In genomic region chr6:43922423-43923375, GRCh38 we compare ENCODE assay signal across 1 cellular context.
TF ChIP-seq lines count a peak whose summit lies in the region.

No MANE protein-coding gene starts in this region.

TF ChIP-seq in K562, 482 proteins besides CTCF, POLR2A, EP300 and RAD21 (continued from another document and continues in another):
- peak; percentile 53; the same call in 1 of the 2 replicates for TF ChIP-seq RERE (CRISPR knock-in tag; IDR thresholded peaks at IDR 0.05; ENCODE audit: borderline replicate concordance)
- no peak for TF ChIP-seq TCF7L2 (IDR thresholded peaks at IDR 0.05; ENCODE audit: low read depth, low read length)
- TF ChIP-seq, protein P1, sequence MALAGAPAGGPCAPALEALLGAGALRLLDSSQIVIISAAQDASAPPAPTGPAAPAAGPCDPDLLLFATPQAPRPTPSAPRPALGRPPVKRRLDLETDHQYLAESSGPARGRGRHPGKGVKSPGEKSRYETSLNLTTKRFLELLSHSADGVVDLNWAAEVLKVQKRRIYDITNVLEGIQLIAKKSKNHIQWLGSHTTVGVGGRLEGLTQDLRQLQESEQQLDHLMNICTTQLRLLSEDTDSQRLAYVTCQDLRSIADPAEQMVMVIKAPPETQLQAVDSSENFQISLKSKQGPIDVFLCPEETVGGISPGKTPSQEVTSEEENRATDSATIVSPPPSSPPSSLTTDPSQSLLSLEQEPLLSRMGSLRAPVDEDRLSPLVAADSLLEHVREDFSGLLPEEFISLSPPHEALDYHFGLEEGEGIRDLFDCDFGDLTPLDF (CRISPR knock-in tag; IDR thresholded peaks at IDR 0.05) = no peak
- TF ChIP-seq TRIM24 (IDR thresholded peaks at IDR 0.05) = no peak
- TF ChIP-seq, protein P2, sequence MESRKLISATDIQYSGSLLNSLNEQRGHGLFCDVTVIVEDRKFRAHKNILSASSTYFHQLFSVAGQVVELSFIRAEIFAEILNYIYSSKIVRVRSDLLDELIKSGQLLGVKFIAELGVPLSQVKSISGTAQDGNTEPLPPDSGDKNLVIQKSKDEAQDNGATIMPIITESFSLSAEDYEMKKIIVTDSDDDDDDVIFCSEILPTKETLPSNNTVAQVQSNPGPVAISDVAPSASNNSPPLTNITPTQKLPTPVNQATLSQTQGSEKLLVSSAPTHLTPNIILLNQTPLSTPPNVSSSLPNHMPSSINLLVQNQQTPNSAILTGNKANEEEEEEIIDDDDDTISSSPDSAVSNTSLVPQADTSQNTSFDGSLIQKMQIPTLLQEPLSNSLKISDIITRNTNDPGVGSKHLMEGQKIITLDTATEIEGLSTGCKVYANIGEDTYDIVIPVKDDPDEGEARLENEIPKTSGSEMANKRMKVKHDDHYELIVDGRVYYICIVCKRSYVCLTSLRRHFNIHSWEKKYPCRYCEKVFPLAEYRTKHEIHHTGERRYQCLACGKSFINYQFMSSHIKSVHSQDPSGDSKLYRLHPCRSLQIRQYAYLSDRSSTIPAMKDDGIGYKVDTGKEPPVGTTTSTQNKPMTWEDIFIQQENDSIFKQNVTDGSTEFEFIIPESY (CRISPR knock-in tag; IDR thresholded peaks at IDR 0.05) = peak; percentile 60; the same call in 1 of the 2 replicates
- TF ChIP-seq STAG1 (CRISPR knock-in tag; IDR thresholded peaks at IDR 0.05; ENCODE audit: borderline replicate concordance) = 0 out of 2 replicates have a peak, but pooled peaks have one; percentile 26
- peak in 1 of 2 experiments; percentile 77; a peak in 2 of 4 replicates for TF ChIP-seq KDM1A (IDR thresholded peaks at IDR 0.05)
- TF ChIP-seq KDM4B (IDR thresholded peaks at IDR 0.05; ENCODE audit: borderline replicate concordance in 2 of 2, low read depth in 1 of 2) = 0 out of 4 replicates have a peak, but pooled peaks of 1 of the 2 experiments have one; percentile 51
- no peak for TF ChIP-seq GABPB2 (CRISPR knock-in tag; conservative IDR thresholded peaks at IDR 0.05)
- TF ChIP-seq, protein P3, sequence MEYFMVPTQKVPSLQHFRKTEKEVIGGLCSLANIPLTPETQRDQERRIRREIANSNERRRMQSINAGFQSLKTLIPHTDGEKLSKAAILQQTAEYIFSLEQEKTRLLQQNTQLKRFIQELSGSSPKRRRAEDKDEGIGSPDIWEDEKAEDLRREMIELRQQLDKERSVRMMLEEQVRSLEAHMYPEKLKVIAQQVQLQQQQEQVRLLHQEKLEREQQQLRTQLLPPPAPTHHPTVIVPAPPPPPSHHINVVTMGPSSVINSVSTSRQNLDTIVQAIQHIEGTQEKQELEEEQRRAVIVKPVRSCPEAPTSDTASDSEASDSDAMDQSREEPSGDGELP (CRISPR knock-in tag; IDR thresholded peaks at IDR 0.05; ENCODE audit: borderline replicate concordance) = peak; percentile 36; the same call in 1 of the 2 replicates
- peak; percentile 15; the same call in 1 of the 2 replicates for TF ChIP-seq MGA (IDR thresholded peaks at IDR 0.05)
- TF ChIP-seq SMARCA5 (IDR thresholded peaks at IDR 0.05) = peak; percentile 78; the same call in 1 of the 2 replicates
- TF ChIP-seq TAL1 (IDR thresholded peaks at IDR 0.05) = no peak
- TF ChIP-seq XRCC4 (IDR thresholded peaks at IDR 0.05; ENCODE audit: extremely low read depth, insufficient read depth, insufficient read length) = no peak
- no peak for TF ChIP-seq ZNF174 (CRISPR knock-in tag; IDR thresholded peaks at IDR 0.05)
- TF ChIP-seq WHSC1 (IDR thresholded peaks at IDR 0.05; ENCODE audit: low read length) = peak; percentile 95
- peak; percentile 72; the same call in 1 of the 2 replicates for TF ChIP-seq ADNP (tag; IDR thresholded peaks at IDR 0.05)
- TF ChIP-seq MAZ (CRISPR knock-in tag; conservative IDR thresholded peaks at IDR 0.05 in 1 of 2, IDR thresholded peaks at IDR 0.05 in 1 of 2) = 0 out of 4 replicates have a peak, but pooled peaks of 1 of the 2 experiments have one; percentile 16
- no peak for TF ChIP-seq ZNF57 (CRISPR knock-in tag; IDR thresholded peaks at IDR 0.05)
- 0 out of 2 replicates have a peak, but pooled peaks have one; percentile 27 for TF ChIP-seq PTBP1 (IDR thresholded peaks at IDR 0.05; ENCODE audit: low read depth, low read length)
- no peak for TF ChIP-seq FOXJ3 (CRISPR knock-in tag; IDR thresholded peaks at IDR 0.05)
- no peak for TF ChIP-seq ZBTB17 (CRISPR knock-in tag; IDR thresholded peaks at IDR 0.05)
- TF ChIP-seq COPS2 (conservative IDR thresholded peaks at IDR 0.05) = no peak
- TF ChIP-seq NR2C1 (IDR thresholded peaks at IDR 0.05) = no peak
- TF ChIP-seq NR2C1 (tag; IDR thresholded peaks at IDR 0.05) = peak; percentile 4; the same call in 1 of the 2 replicates
- no peak for TF ChIP-seq KLF6 (CRISPR knock-in tag; IDR thresholded peaks at IDR 0.05; ENCODE audit: borderline replicate concordance)
- TF ChIP-seq SNIP1 (IDR thresholded peaks at IDR 0.05; ENCODE audit: low read depth) = no peak
- no peak for TF ChIP-seq KAT2B (IDR thresholded peaks at IDR 0.05; ENCODE audit: low read depth, low read length)
- peak; percentile 94 for TF ChIP-seq BCOR (IDR thresholded peaks at IDR 0.05)
- no peak for TF ChIP-seq NCOA4 (IDR thresholded peaks at IDR 0.05; ENCODE audit: partially characterized antibody)
- no peak for TF ChIP-seq MTF1 (CRISPR knock-in tag; IDR thresholded peaks at IDR 0.05; ENCODE audit: borderline replicate concordance)
- peak; percentile 85; the same call in 1 of the 2 replicates for TF ChIP-seq CBX1 (IDR thresholded peaks at IDR 0.05; ENCODE audit: low read depth)
- TF ChIP-seq SRF (CRISPR knock-in tag; IDR thresholded peaks at IDR 0.05) = 0 out of 4 replicates have a peak, but pooled peaks of 1 of the 2 experiments have one; percentile 16
- no peak for TF ChIP-seq POLR3A (IDR thresholded peaks at IDR 0.05; ENCODE audit: borderline replicate concordance, extremely low read depth, insufficient read depth, insufficient read length)
